Comparison of ENCODE assay signal across 1 cellular context in the genomic region with DNA sequence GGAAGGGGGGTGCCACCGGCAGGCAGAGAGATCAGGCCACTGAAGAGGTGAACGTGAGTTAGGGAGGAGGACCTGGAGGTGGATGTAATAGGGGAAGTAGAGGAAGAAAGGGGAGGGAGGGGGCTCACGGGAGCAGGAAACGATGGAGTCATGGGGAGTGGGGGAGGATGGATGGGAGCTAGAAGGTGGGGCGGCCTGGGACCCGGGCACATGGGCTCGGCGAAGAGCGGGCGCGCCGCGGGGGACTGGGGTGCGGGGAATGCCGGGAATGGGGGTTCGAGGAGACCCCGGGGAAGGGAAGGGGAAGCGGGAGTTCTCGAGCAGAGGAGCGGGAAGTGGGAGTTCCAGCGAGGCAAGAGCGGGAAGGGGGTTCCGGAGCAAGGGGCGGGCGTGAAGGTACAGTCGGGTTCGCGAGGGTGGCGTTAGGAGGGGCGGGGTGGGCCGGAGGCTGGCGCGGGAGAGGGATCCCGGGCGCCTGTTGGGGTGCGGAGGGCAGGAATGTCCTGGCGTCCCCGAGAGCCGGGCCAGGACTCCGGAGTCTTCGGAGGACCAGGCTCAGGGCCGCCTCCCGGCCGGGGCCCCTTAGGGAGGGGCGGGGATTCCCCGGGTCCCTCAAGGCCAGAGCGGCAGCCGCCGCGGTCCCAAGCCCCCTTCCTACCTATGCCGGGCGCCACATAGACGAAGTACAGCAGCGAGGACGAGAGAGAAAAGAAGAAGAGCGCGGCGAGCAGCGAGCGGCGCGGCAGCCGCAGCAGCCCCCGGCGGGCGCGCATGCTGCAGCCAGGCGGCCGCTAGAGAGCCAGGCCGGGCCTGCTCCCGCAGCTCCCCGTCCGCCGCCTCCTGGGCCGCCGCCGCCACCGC.
TF ChIP-seq lines count a peak whose summit lies in the region.

No MANE protein-coding gene starts in this region.

TF ChIP-seq in HepG2, 621 proteins besides CTCF, POLR2A, EP300 and RAD21 (continued from another document):
- TF ChIP-seq, protein P1, sequence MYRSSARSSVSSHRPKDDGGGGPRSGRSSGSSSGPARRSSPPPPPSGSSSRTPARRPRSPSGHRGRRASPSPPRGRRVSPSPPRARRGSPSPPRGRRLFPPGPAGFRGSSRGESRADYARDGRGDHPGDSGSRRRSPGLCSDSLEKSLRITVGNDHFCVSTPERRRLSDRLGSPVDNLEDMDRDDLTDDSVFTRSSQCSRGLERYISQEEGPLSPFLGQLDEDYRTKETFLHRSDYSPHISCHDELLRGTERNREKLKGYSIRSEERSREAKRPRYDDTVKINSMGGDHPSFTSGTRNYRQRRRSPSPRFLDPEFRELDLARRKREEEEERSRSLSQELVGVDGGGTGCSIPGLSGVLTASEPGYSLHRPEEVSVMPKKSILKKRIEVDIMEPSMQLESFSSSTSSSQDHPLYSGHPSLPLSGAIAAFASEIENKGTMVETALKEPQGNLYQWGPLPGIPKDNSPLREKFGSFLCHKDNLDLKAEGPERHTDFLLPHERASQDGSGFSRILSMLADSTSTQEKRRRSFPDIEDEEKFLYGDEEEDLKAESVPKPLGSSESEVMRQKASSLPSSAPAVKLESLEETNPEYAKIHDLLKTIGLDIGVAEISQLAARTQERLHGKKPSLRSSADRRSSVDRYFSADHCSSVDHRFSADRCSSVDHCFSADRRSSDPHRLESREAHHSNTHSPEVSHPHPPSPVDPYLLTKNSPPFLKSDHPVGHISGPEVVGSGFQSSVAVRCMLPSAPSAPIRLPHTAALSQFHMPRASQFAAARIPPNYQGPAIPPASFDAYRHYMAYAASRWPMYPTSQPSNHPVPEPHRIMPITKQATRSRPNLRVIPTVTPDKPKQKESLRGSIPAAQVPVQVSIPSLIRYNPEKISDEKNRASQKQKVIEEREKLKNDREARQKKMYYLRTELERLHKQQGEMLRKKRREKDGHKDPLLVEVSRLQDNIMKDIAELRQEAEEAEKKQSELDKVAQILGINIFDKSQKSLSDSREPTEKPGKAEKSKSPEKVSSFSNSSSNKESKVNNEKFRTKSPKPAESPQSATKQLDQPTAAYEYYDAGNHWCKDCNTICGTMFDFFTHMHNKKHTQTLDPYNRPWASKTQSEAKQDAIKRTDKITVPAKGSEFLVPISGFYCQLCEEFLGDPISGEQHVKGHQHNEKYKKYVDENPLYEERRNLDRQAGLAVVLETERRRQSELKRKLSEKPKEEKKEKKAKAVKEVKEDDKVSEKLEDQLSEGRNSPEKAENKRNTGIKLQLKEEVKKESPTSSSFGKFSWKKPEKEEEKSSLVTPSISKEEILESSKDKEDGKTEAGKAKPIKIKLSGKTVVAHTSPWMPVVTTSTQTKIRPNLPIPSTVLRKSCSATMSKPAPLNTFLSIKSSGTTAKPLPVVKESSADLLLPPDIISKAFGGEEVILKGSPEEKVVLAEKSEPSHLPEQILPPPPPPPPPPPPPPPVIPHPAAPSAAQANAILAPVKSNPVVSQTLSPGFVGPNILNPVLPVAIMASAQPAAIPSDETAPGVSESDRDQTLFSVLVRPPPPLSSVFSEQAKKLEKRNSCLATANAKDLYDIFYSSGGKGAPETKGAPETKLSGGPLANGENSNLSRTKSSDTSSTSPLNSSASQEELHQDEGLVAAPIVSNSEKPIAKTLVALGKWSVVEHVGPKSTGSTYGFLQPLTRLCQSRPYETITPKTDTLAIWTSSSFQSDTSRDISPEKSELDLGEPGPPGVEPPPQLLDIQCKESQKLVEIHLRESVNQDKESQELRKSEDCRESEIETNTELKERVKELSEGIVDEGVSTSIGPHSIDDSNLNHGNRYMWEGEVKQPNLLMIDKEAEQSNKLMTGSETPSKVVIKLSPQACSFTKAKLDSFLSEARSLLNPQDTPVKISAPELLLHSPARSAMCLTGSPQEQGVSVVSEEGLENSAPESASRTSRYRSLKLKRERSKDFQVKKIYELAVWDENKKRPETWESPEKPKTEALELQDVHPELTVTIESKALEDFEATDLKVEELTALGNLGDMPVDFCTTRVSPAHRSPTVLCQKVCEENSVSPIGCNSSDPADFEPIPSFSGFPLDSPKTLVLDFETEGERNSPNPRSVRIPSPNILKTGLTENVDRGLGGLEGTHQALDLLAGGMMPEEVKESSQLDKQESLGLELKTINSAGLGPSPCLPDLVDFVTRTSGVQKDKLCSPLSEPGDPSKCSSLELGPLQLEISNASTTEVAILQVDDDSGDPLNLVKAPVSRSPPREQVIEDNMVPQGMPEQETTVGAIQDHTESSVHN (CRISPR knock-in tag; IDR thresholded peaks at IDR 0.05): no peak
- peak; percentile 51; the same call in 1 of the 2 replicates for TF ChIP-seq MEF2D (CRISPR knock-in tag; IDR thresholded peaks at IDR 0.05)
- no peak for TF ChIP-seq PRPF4 (IDR thresholded peaks at IDR 0.05; ENCODE audit: low read depth, low read length, poor library complexity, severe bottlenecking)
- TF ChIP-seq ARNT2 (CRISPR knock-in tag; IDR thresholded peaks at IDR 0.05; ENCODE audit: low read depth): no peak; the same call in none of the 2 replicates
- TF ChIP-seq, protein P2, sequence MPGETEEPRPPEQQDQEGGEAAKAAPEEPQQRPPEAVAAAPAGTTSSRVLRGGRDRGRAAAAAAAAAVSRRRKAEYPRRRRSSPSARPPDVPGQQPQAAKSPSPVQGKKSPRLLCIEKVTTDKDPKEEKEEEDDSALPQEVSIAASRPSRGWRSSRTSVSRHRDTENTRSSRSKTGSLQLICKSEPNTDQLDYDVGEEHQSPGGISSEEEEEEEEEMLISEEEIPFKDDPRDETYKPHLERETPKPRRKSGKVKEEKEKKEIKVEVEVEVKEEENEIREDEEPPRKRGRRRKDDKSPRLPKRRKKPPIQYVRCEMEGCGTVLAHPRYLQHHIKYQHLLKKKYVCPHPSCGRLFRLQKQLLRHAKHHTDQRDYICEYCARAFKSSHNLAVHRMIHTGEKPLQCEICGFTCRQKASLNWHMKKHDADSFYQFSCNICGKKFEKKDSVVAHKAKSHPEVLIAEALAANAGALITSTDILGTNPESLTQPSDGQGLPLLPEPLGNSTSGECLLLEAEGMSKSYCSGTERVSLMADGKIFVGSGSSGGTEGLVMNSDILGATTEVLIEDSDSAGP (CRISPR knock-in tag; IDR thresholded peaks at IDR 0.05; ENCODE audit: borderline replicate concordance): 0 out of 2 replicates have a peak, but pooled peaks have one; percentile 13
- no peak for TF ChIP-seq ZNF205 (CRISPR knock-in tag; IDR thresholded peaks at IDR 0.05)
- TF ChIP-seq ZNF605 (CRISPR knock-in tag; IDR thresholded peaks at IDR 0.05): 0 out of 2 replicates have a peak, but pooled peaks have one; percentile 60
- TF ChIP-seq ZNF670 (CRISPR knock-in tag; IDR thresholded peaks at IDR 0.05; ENCODE audit: borderline replicate concordance): no peak
- TF ChIP-seq, protein P3, sequence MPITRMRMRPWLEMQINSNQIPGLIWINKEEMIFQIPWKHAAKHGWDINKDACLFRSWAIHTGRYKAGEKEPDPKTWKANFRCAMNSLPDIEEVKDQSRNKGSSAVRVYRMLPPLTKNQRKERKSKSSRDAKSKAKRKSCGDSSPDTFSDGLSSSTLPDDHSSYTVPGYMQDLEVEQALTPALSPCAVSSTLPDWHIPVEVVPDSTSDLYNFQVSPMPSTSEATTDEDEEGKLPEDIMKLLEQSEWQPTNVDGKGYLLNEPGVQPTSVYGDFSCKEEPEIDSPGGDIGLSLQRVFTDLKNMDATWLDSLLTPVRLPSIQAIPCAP (CRISPR knock-in tag; IDR thresholded peaks at IDR 0.05; ENCODE audit: low read depth): no peak
- TF ChIP-seq GATA4 (IDR thresholded peaks at IDR 0.05; ENCODE audit: borderline replicate concordance, low read depth): no peak
- TF ChIP-seq, protein P4, sequence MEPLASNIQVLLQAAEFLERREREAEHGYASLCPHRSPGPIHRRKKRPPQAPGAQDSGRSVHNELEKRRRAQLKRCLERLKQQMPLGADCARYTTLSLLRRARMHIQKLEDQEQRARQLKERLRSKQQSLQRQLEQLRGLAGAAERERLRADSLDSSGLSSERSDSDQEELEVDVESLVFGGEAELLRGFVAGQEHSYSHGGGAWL (CRISPR knock-in tag; IDR thresholded peaks at IDR 0.05): 0 out of 2 replicates have a peak, but pooled peaks have one; percentile 70
- 0 out of 2 replicates have a peak, but pooled peaks have one; percentile 51 for TF ChIP-seq ZNF264 (CRISPR knock-in tag; IDR thresholded peaks at IDR 0.05)
